19 cellular contexts compared by ENCODE assay signal in the genomic region with DNA sequence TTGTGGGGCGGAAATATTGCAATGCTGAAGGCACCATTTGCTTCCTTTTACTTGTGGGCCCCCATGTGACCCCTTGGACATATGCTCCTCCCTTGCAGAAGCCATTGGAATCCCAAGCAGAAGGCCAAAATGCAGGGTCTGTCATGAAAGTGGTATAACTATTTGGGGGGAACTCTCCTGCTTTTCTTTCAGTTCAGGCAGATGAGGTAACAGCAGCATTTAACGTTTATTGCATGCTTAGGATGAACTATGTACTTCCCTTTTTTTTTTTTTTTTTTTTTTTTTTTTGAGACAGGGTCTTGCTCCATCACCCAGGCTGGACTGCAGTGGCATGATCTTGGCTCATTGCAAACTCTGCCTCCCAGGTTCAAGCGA. TPM values are rescaled to one million over a fixed set of nuclear protein-coding genes. Genes with fewer than 3 reads are reported as not detected.
A peak's percentile ranks its signal among the peaks of the same experiment; 100 is the strongest.
DNase-seq lines count a peak whose midpoint lies in the region; ATAC-seq and TF ChIP-seq lines count a peak whose summit lies in the region.
"Had no signal": no experiment of that assay in that cellular context is flagged by ENCODE, and none has a peak within 500 bp of the region (broad histone marks: within the 10 kb centered on the region; RNA-seq: fewer than 3 reads in every experiment).

No MANE protein-coding gene starts in this region.

- H3K27me3 Mint-ChIP-seq in CD4-positive, alpha-beta T cell = no peaks in the 10 kb centered on the region

- H2AK5ac ChIP-seq in neuronal stem cell (ENCODE audit: low read depth, low read length) = no peak overlapping the region

- H3K27me3 ChIP-seq in HL-60 (ENCODE audit: insufficient read depth, poor library complexity, severe bottlenecking) = no peaks in the 10 kb centered on the region
- no peaks in the 10 kb centered on the region for H3K27me3 ChIP-seq in neuronal stem cell (ENCODE audit: control insufficient read depth in 3 of 3, insufficient read depth in 3 of 3, low read depth in 1 of 3, low read length in 3 of 3)
- H3K27me3 ChIP-seq in CD4-positive, alpha-beta T cell (ENCODE audit: control insufficient read depth, insufficient read depth, low read length) = no peaks in the 10 kb centered on the region

- H3K27ac Mint-ChIP-seq in CD4-positive, alpha-beta T cell = no peak overlapping the region
- H3K27ac Mint-ChIP-seq: CD8-positive, alpha-beta T cell; HFFc6 had no signal

- H3K9ac ChIP-seq in neuronal stem cell (ENCODE audit: low read depth, low read length, poor library complexity) = no peak overlapping the region

- peak overlapping the region; percentile 64 for H2AFZ ChIP-seq in neuronal stem cell (ENCODE audit: low read length)

- no peaks in the 10 kb centered on the region for H3K36me3 ChIP-seq in neuronal stem cell (replicated peaks in 1 of 2; ENCODE audit: control insufficient read depth in 2 of 2, insufficient read depth in 2 of 2, low read length in 2 of 2)

- peaks cover 2 to 22% of the 10 kb centered on the region in 2 donors for H3K4me1 ChIP-seq in neuronal stem cell (ENCODE audit: control insufficient read depth in 2 of 2, insufficient read depth in 1 of 2, low read depth in 1 of 2, low read length in 2 of 2)

- H3K36me3 Mint-ChIP-seq in CD4-positive, alpha-beta T cell (ENCODE audit: low read depth) = no peaks in the 10 kb centered on the region
- H3K36me3 Mint-ChIP-seq: CD8-positive, alpha-beta T cell had no signal

- DNase-seq in HL-60 (ENCODE audit: low read depth in 1 of 2, low spot score in 1 of 2) = peak; percentile 59 to 69
- peak; percentile 77 to 81 for DNase-seq in NOMO-1 (lab: John Stamatoyannopoulos, UW; ENCODE audit: unreplicated experiment in 2 of 2)
- DNase-seq in SKM-1 treated with dmso at 0.1 percent for 144 hours (lab: John Stamatoyannopoulos, UW; ENCODE audit: unreplicated experiment) = peak; percentile 74
- DNase-seq in neuronal stem cell (ENCODE audit: low spot score) = no peak
- DNase-seq in CD4-positive, alpha-beta T cell = no peak
- no peak for DNase-seq in DMS79 treated with DMSO at 0.1 percent for 48 hours (lab: John Stamatoyannopoulos, UW)
- DNase-seq: CD8-positive, alpha-beta T cell; DND-41; HFFc6; NCI-H1048; NCI-H2107; NCI-H446; NCI-H774 had no signal

- no peak overlapping the region for H3K4ac ChIP-seq in neuronal stem cell (ENCODE audit: low read length)

- no peaks in the 10 kb centered on the region for H3K79me1 ChIP-seq in neuronal stem cell (ENCODE audit: low read depth, low read length)

- H2BK120ac ChIP-seq in neuronal stem cell (ENCODE audit: low read depth, low read length) = no peak overlapping the region

- no peak overlapping the region for H3K23ac ChIP-seq in neuronal stem cell (ENCODE audit: low read depth, low read length, poor library complexity)

- no peak overlapping the region for H2BK15ac ChIP-seq in neuronal stem cell (ENCODE audit: low read length)

- H3K4me3 ChIP-seq in HL-60 (replicated peaks; ENCODE audit: insufficient read depth, low read length) = no peak overlapping the region
- no peak overlapping the region for H3K4me3 ChIP-seq in neuronal stem cell (ENCODE audit: low read length in 2 of 2)

- H4K8ac ChIP-seq in neuronal stem cell (ENCODE audit: low read depth, low read length) = no peak overlapping the region

- peaks cover 0 to 1% of the 10 kb centered on the region in 2 donors for H3K9me3 ChIP-seq in neuronal stem cell (replicated peaks in 1 of 2; ENCODE audit: control insufficient read depth in 2 of 2, insufficient read depth in 1 of 2, low read depth in 1 of 2, low read length in 2 of 2)
- H3K9me3 ChIP-seq in CD4-positive, alpha-beta T cell (ENCODE audit: control insufficient read depth, low read length) = no peaks in the 10 kb centered on the region

- no peaks in the 10 kb centered on the region for H3K9me3 Mint-ChIP-seq in CD4-positive, alpha-beta T cell
- H3K9me3 Mint-ChIP-seq: CD8-positive, alpha-beta T cell; HFFc6 had no signal

- intact Hi-C loops in CD4-positive, alpha-beta T cell (cut with DNase I, micrococcal nuclease) = no loop called here

- no peak overlapping the region for H3K18ac ChIP-seq in neuronal stem cell (ENCODE audit: low read length)

- H2BK5ac ChIP-seq in neuronal stem cell (ENCODE audit: low read length) = no peak overlapping the region

- H3K4me3 Mint-ChIP-seq in CD4-positive, alpha-beta T cell = no peak overlapping the region
- H3K4me3 Mint-ChIP-seq: CD8-positive, alpha-beta T cell; HFFc6 had no signal

- CTCF ChIA-PET in CD4-positive, alpha-beta T cell (lab: Charles Lee) = no interaction called here

- H4K91ac ChIP-seq in neuronal stem cell (ENCODE audit: low read depth, low read length, poor library complexity) = no peak overlapping the region

- H3K4me1 Mint-ChIP-seq in CD4-positive, alpha-beta T cell (ENCODE audit: low read depth) = no peaks in the 10 kb centered on the region

- no peak for TF ChIP-seq CTCF in HL-60 (IDR thresholded peaks at IDR 0.05; ENCODE audit: insufficient read depth, low read length)
- TF ChIP-seq CTCF in CD4-positive, alpha-beta T cell (IDR thresholded peaks at IDR 0.05) = no peak

- no peak overlapping the region for H2BK12ac ChIP-seq in neuronal stem cell (ENCODE audit: low read length)

- no CpG with 5 or more reads among the region's 3 CpGs for WGBS in neuronal stem cell (ENCODE audit: extremely low coverage in 2 of 2, insufficient read length in 2 of 2, insufficient replicate concordance in 1 of 2), 2 donors

- no peak overlapping the region for H3K14ac ChIP-seq in neuronal stem cell (ENCODE audit: low read length)

- H3K4me2 ChIP-seq in neuronal stem cell (ENCODE audit: insufficient read depth, low read length, poor library complexity, severe bottlenecking) = no peak overlapping the region

- no peak for ATAC-seq in GM21717 (IDR thresholded peaks at IDR 0.05; ENCODE audit: unreplicated experiment)
- ATAC-seq in HG02981 (IDR thresholded peaks at IDR 0.05; ENCODE audit: unreplicated experiment) = no peak
- ATAC-seq in CD4-positive, alpha-beta T cell (ENCODE audit: poor library complexity) = no peak
- ATAC-seq: CD8-positive, alpha-beta T cell; SK-N-SH treated with all-trans-retinoic acid at 6 μM for 48 hours had no signal

- POLR2A ChIA-PET in CD4-positive, alpha-beta T cell (lab: Charles Lee) = no interaction called here

- H3K27ac ChIP-seq in HL-60 (replicated peaks) (peak overlapping the region; percentile 89), neuronal stem cell (replicated peaks; ENCODE audit: low read length) (no peak overlapping the region)
- H3K27ac ChIP-seq in CD4-positive, alpha-beta T cell (ENCODE audit: low read depth, low read length) = no peak overlapping the region

RNA-seq across cellular contexts. Expression of a gene that starts 7.8 kb away (rescaled TPM):
- polyA plus RNA-seq in neuronal stem cell (2013, experiment 1 of 2) = 0.03 TPM
- polyA plus RNA-seq in neuronal stem cell (2013, experiment 2 of 2) = 0.03 TPM
- under 1 TPM in 1 of 2 experiments, not detected in 1; 0.28 TPM for total RNA-seq in CD4-positive, alpha-beta T cell
- total RNA-seq: CD8-positive, alpha-beta T cell; H4; HFFc6; LHCN-M2; T-helper 2 cell treated with Interferon-gamma antibody and Interleukin-4, amounts not matched to agents 100 ng/mL and 5 ng/mL, for 36 hours had no signal

Comparison
In these comparisons a context has a peak if more than half of its experiments do, and no peak if none do; other contexts are left out.
1. DNase-seq: peak in HL-60 (2 of 2), NOMO-1 (2 of 2) and SKM-1 treated with dmso at 0.1 percent for 144 hours (single experiment); none in neuronal stem cell (single experiment), CD4-positive, alpha-beta T cell (0 of 10) and DMS79 treated with DMSO at 0.1 percent for 48 hours (single experiment).